In the genomic region with DNA sequence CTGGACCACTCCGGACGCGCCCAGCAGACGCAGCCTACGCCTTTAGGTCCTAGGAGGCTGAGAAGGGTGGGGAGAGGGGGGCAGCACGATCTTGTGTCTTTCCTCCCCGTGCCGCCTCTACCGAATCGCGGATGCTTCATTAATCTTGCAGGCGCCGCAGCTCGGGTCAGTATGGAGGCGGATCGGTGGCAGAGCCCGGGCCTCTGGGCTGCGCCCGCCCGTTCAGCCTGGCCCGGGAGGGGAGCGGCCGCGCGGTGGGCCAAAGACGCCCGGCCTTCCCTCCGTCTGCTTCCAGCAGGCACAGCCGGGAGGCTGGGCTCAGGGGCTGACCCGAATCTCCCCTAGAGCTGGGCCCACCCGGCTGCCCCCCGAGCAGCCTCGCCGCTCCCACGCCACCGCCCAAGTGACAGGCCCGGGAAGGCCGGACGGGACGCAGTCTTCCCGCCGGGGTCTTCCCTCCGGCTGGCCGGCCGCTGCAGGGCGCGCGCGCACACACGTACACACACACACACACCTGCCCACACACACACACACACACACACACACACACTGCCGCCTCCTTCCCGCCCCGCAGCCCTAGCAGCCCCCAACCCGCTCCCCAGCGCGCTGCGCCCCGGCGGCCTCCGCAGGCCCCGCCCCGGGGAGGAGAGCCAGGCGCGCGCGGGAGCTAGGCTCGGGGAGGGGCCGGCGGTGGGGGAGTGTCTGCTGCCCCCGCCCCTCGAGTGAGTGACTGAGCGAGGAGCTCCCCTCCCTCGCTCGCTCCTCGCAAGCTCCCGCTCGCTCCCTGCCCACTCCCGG, we compare ENCODE assay signal across 1 cellular context.
A peak's percentile ranks its signal among the peaks of the same experiment; 100 is the strongest.
TF ChIP-seq lines count a peak whose summit lies in the region.

A gene with protein sequence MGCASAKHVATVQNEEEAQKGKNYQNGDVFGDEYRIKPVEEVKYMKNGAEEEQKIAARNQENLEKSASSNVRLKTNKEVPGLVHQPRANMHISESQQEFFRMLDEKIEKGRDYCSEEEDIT (plus strand): TSS at position 759 of the 798 bp plus-strand sequence. CDS start 90,481 bp downstream, outside the sequence.

TF ChIP-seq in HEK293, 187 proteins besides CTCF, POLR2A, EP300 and RAD21 (continued from another document and continues in another):
- TF ChIP-seq, protein P1, sequence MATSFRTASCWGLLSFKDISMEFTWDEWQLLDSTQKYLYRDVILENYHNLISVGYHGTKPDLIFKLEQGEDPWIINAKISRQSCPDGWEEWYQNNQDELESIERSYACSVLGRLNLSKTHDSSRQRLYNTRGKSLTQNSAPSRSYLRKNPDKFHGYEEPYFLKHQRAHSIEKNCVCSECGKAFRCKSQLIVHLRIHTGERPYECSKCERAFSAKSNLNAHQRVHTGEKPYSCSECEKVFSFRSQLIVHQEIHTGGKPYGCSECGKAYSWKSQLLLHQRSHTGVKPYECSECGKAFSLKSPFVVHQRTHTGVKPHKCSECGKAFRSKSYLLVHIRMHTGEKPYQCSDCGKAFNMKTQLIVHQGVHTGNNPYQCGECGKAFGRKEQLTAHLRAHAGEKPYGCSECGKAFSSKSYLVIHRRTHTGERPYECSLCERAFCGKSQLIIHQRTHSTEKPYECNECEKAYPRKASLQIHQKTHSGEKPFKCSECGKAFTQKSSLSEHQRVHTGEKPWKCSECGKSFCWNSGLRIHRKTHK (tag by site-specific recombination; IDR thresholded peaks at IDR 0.05): no peak
- no peak; the same call in 1 of the 2 replicates for TF ChIP-seq ZNF561 (tag by site-specific recombination; IDR thresholded peaks at IDR 0.05; ENCODE audit: borderline replicate concordance)
- TF ChIP-seq, protein P2, sequence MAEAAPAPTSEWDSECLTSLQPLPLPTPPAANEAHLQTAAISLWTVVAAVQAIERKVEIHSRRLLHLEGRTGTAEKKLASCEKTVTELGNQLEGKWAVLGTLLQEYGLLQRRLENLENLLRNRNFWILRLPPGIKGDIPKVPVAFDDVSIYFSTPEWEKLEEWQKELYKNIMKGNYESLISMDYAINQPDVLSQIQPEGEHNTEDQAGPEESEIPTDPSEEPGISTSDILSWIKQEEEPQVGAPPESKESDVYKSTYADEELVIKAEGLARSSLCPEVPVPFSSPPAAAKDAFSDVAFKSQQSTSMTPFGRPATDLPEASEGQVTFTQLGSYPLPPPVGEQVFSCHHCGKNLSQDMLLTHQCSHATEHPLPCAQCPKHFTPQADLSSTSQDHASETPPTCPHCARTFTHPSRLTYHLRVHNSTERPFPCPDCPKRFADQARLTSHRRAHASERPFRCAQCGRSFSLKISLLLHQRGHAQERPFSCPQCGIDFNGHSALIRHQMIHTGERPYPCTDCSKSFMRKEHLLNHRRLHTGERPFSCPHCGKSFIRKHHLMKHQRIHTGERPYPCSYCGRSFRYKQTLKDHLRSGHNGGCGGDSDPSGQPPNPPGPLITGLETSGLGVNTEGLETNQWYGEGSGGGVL (tag by site-specific recombination; IDR thresholded peaks at IDR 0.05): peak; percentile 99
- TF ChIP-seq ZNF302 (tag by site-specific recombination; IDR thresholded peaks at IDR 0.05; ENCODE audit: low read depth): 0 out of 2 replicates have a peak, but pooled peaks have one; percentile 71
- TF ChIP-seq, protein P3, sequence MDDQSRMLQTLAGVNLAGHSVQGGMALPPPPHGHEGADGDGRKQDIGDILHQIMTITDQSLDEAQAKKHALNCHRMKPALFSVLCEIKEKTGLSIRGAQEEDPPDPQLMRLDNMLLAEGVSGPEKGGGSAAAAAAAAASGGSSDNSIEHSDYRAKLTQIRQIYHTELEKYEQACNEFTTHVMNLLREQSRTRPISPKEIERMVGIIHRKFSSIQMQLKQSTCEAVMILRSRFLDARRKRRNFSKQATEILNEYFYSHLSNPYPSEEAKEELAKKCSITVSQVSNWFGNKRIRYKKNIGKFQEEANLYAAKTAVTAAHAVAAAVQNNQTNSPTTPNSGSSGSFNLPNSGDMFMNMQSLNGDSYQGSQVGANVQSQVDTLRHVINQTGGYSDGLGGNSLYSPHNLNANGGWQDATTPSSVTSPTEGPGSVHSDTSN (CRISPR knock-in tag; IDR thresholded peaks at IDR 0.05): peak; percentile 79
- peak; percentile 79 for TF ChIP-seq ZNF76 (tag by site-specific recombination; IDR thresholded peaks at IDR 0.05; ENCODE audit: borderline replicate concordance, low read depth)
- no peak for TF ChIP-seq ZNF585B (tag by site-specific recombination; IDR thresholded peaks at IDR 0.05)
- peak; percentile 56 for TF ChIP-seq SP2 (tag by site-specific recombination; IDR thresholded peaks at IDR 0.05)
- TF ChIP-seq ZNF335 (tag by site-specific recombination; conservative IDR thresholded peaks at IDR 0.05): peak; percentile 91
- TF ChIP-seq, protein P4, sequence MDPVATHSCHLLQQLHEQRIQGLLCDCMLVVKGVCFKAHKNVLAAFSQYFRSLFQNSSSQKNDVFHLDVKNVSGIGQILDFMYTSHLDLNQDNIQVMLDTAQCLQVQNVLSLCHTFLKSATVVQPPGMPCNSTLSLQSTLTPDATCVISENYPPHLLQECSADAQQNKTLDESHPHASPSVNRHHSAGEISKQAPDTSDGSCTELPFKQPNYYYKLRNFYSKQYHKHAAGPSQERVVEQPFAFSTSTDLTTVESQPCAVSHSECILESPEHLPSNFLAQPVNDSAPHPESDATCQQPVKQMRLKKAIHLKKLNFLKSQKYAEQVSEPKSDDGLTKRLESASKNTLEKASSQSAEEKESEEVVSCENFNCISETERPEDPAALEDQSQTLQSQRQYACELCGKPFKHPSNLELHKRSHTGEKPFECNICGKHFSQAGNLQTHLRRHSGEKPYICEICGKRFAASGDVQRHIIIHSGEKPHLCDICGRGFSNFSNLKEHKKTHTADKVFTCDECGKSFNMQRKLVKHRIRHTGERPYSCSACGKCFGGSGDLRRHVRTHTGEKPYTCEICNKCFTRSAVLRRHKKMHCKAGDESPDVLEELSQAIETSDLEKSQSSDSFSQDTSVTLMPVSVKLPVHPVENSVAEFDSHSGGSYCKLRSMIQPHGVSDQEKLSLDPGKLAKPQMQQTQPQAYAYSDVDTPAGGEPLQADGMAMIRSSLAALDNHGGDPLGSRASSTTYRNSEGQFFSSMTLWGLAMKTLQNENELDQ (tag by site-specific recombination; IDR thresholded peaks at IDR 0.05; ENCODE audit: low read depth): no peak
- no peak; the same call in none of the 2 replicates for TF ChIP-seq MZF1 (tag by site-specific recombination; IDR thresholded peaks at IDR 0.05; ENCODE audit: borderline replicate concordance)
- TF ChIP-seq, protein P5, sequence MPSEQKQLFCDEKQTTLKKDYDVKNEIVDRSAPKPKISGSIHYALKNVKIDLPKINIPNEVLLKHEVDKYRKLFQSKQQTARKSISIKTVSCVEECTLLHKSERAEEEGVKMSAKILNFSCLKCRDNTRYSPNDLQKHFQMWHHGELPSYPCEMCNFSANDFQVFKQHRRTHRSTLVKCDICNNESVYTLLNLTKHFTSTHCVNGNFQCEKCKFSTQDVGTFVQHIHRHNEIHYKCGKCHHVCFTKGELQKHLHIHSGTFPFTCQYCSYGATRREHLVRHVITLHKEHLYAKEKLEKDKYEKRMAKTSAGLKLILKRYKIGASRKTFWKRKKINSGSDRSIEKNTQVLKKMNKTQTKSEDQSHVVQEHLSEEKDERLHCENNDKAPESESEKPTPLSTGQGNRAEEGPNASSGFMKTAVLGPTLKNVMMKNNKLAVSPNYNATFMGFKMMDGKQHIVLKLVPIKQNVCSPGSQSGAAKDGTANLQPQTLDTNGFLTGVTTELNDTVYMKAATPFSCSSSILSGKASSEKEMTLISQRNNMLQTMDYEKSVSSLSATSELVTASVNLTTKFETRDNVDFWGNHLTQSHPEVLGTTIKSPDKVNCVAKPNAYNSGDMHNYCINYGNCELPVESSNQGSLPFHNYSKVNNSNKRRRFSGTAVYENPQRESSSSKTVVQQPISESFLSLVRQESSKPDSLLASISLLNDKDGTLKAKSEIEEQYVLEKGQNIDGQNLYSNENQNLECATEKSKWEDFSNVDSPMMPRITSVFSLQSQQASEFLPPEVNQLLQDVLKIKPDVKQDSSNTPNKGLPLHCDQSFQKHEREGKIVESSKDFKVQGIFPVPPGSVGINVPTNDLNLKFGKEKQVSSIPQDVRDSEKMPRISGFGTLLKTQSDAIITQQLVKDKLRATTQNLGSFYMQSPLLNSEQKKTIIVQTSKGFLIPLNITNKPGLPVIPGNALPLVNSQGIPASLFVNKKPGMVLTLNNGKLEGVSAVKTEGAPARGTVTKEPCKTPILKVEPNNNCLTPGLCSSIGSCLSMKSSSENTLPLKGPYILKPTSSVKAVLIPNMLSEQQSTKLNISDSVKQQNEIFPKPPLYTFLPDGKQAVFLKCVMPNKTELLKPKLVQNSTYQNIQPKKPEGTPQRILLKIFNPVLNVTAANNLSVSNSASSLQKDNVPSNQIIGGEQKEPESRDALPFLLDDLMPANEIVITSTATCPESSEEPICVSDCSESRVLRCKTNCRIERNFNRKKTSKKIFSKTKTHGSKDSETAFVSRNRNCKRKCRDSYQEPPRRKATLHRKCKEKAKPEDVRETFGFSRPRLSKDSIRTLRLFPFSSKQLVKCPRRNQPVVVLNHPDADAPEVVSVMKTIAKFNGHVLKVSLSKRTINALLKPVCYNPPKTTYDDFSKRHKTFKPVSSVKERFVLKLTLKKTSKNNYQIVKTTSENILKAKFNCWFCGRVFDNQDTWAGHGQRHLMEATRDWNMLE (tag by site-specific recombination; conservative IDR thresholded peaks at IDR 0.05; ENCODE audit: low read depth): peak; percentile 56; the same call in 1 of the 2 replicates
- no peak for TF ChIP-seq PRDM1 (tag by site-specific recombination; IDR thresholded peaks at IDR 0.05)
- TF ChIP-seq ZNF416 (tag by site-specific recombination; IDR thresholded peaks at IDR 0.05): peak; percentile 63; the same call in 1 of the 2 replicates
- peak; percentile 51; the same call in 1 of the 2 replicates for TF ChIP-seq ZBTB21 (tag by site-specific recombination; IDR thresholded peaks at IDR 0.05)
- TF ChIP-seq ZNF529 (tag by site-specific recombination; IDR thresholded peaks at IDR 0.05; ENCODE audit: insufficient replicate concordance): no peak
- TF ChIP-seq ZNF624 (tag by site-specific recombination; IDR thresholded peaks at IDR 0.05): peak; percentile 44; the same call in 1 of the 2 replicates
- no peak for TF ChIP-seq ZNF354C (tag by site-specific recombination; IDR thresholded peaks at IDR 0.05; ENCODE audit: borderline replicate concordance, low read depth)
- no peak for TF ChIP-seq ZNF23 (tag by site-specific recombination; IDR thresholded peaks at IDR 0.05; ENCODE audit: borderline replicate concordance)
- TF ChIP-seq, protein P6, sequence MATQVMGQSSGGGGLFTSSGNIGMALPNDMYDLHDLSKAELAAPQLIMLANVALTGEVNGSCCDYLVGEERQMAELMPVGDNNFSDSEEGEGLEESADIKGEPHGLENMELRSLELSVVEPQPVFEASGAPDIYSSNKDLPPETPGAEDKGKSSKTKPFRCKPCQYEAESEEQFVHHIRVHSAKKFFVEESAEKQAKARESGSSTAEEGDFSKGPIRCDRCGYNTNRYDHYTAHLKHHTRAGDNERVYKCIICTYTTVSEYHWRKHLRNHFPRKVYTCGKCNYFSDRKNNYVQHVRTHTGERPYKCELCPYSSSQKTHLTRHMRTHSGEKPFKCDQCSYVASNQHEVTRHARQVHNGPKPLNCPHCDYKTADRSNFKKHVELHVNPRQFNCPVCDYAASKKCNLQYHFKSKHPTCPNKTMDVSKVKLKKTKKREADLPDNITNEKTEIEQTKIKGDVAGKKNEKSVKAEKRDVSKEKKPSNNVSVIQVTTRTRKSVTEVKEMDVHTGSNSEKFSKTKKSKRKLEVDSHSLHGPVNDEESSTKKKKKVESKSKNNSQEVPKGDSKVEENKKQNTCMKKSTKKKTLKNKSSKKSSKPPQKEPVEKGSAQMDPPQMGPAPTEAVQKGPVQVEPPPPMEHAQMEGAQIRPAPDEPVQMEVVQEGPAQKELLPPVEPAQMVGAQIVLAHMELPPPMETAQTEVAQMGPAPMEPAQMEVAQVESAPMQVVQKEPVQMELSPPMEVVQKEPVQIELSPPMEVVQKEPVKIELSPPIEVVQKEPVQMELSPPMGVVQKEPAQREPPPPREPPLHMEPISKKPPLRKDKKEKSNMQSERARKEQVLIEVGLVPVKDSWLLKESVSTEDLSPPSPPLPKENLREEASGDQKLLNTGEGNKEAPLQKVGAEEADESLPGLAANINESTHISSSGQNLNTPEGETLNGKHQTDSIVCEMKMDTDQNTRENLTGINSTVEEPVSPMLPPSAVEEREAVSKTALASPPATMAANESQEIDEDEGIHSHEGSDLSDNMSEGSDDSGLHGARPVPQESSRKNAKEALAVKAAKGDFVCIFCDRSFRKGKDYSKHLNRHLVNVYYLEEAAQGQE (tag by site-specific recombination; IDR thresholded peaks at IDR 0.05): peak; percentile 79
- TF ChIP-seq, protein P7, sequence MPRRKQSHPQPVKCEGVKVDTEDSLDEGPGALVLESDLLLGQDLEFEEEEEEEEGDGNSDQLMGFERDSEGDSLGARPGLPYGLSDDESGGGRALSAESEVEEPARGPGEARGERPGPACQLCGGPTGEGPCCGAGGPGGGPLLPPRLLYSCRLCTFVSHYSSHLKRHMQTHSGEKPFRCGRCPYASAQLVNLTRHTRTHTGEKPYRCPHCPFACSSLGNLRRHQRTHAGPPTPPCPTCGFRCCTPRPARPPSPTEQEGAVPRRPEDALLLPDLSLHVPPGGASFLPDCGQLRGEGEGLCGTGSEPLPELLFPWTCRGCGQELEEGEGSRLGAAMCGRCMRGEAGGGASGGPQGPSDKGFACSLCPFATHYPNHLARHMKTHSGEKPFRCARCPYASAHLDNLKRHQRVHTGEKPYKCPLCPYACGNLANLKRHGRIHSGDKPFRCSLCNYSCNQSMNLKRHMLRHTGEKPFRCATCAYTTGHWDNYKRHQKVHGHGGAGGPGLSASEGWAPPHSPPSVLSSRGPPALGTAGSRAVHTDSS (tag by site-specific recombination; IDR thresholded peaks at IDR 0.05): no peak
- no peak for TF ChIP-seq ZNF707 (tag by site-specific recombination; IDR thresholded peaks at IDR 0.05)
- 0 out of 2 replicates have a peak, but pooled peaks have one; percentile 36 for TF ChIP-seq SCRT2 (tag by site-specific recombination; IDR thresholded peaks at IDR 0.05)
- peak; percentile 89 for TF ChIP-seq SP3 (tag by site-specific recombination; IDR thresholded peaks at IDR 0.05)
- no peak for TF ChIP-seq ZNF426 (tag by site-specific recombination; IDR thresholded peaks at IDR 0.05)
- TF ChIP-seq, protein P8, sequence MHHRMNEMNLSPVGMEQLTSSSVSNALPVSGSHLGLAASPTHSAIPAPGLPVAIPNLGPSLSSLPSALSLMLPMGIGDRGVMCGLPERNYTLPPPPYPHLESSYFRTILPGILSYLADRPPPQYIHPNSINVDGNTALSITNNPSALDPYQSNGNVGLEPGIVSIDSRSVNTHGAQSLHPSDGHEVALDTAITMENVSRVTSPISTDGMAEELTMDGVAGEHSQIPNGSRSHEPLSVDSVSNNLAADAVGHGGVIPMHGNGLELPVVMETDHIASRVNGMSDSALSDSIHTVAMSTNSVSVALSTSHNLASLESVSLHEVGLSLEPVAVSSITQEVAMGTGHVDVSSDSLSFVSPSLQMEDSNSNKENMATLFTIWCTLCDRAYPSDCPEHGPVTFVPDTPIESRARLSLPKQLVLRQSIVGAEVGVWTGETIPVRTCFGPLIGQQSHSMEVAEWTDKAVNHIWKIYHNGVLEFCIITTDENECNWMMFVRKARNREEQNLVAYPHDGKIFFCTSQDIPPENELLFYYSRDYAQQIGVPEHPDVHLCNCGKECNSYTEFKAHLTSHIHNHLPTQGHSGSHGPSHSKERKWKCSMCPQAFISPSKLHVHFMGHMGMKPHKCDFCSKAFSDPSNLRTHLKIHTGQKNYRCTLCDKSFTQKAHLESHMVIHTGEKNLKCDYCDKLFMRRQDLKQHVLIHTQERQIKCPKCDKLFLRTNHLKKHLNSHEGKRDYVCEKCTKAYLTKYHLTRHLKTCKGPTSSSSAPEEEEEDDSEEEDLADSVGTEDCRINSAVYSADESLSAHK (tag by site-specific recombination; IDR thresholded peaks at IDR 0.05): peak; percentile 23; the same call in 1 of the 2 replicates
- TF ChIP-seq ZNF670 (tag by site-specific recombination; IDR thresholded peaks at IDR 0.05; ENCODE audit: low read depth): no peak
- peak; percentile 98 for TF ChIP-seq KLF8 (tag by site-specific recombination; IDR thresholded peaks at IDR 0.05)
